In genomic region chr13:50015263-50015662, GRCh38 we compare ENCODE assay signal across 10 cellular contexts. TPM values are rescaled to one million over a fixed set of nuclear protein-coding genes. Genes with fewer than 3 reads are reported as not detected.
DNase-seq lines count a peak whose midpoint lies in the region; TF ChIP-seq lines count a peak whose summit lies in the region.
"Had no signal": no experiment of that assay in that cellular context is flagged by ENCODE, and none has a peak within 500 bp of the region (broad histone marks: within the 10 kb centered on the region; RNA-seq: fewer than 3 reads in every experiment).

Gene KCNRG (plus strand): TSS chr13:50015444. CDS start chr13:50015494, 50 bp downstream.

- no peak for DNase-seq in CD4-positive, alpha-beta memory T cell
- DNase-seq in OCI-LY7 (ENCODE audit: low spot score) (no peak), fibroblast of gingiva (ENCODE audit: low read depth) (peak; percentile 36), nephron progenitor cell (no peak), SHP77 (lab: John Stamatoyannopoulos, UW) (no peak), NCI-H345 treated with DMSO at 0.1 percent for 48 hours (lab: John Stamatoyannopoulos, UW; ENCODE audit: unreplicated experiment) (no peak)
- no peak for DNase-seq in activated CD4-positive, CD25-positive, alpha-beta regulatory T cell treated with anti-CD3 and anti-CD28 coated beads, Interleukin-2, amount 50 U/mL, for 72 hours
- DNase-seq in stimulated activated CD4-positive, alpha-beta T cell treated with anti-CD3 and anti-CD28 coated beads, Interleukin-12 subunit alpha, Interleukin-12 subunit beta, amount 100 ng/mL, for 4 hours = no peak
- DNase-seq: brain microvascular endothelial cell, DMS 273 treated with DMSO at 0.1 percent for 48 hours had no signal

- no peak within 1 kb of the TSS for H3K4me2 ChIP-seq in OCI-LY7 (ENCODE audit: low read length)

- POLR2A ChIA-PET in CD4-positive, alpha-beta memory T cell (lab: Charles Lee; ENCODE audit: partially characterized antibody) = interaction anchor here (1.0 to 2.2 kb wide), 2 partner anchors 16 to 18 kb away, joined by 3 to 9 read pairs; partner anchors contain the start of gene TRIM13
- POLR2A ChIA-PET in OCI-LY7 (lab: Charles Lee) = no interaction called here

- no peaks in the 10 kb centered on the region for H3K9me3 ChIP-seq in CD4-positive, alpha-beta memory T cell (ENCODE audit: control insufficient read depth in 1 of 2, low read length in 2 of 2)
- no peaks in the 10 kb centered on the region for H3K9me3 ChIP-seq in OCI-LY7 (ENCODE audit: low read length)

- peak within 1 kb of the TSS in 6 of 7 donors; percentile 5 to 80 (median 48) for H3K27ac Mint-ChIP-seq in CD4-positive, alpha-beta memory T cell
- H3K27ac Mint-ChIP-seq in nephron progenitor cell = peak within 1 kb of the TSS; percentile 96

- H3K4me3 Mint-ChIP-seq in CD4-positive, alpha-beta memory T cell = no peak within 1 kb of the TSS
- H3K4me3 Mint-ChIP-seq in nephron progenitor cell = no peak within 1 kb of the TSS

- H3K4me3 ChIP-seq in CD4-positive, alpha-beta memory T cell (ENCODE audit: low read length in 2 of 2) = no peak within 1 kb of the TSS
- H3K4me3 ChIP-seq in OCI-LY7 (ENCODE audit: low read depth, low read length, poor library complexity, severe bottlenecking) = no peak within 1 kb of the TSS

- H3K27me3 Mint-ChIP-seq in CD4-positive, alpha-beta memory T cell = no peaks in the 10 kb centered on the region
- H3K27me3 Mint-ChIP-seq in nephron progenitor cell (ENCODE audit: low read depth, poor library complexity) = no peaks in the 10 kb centered on the region

- no peaks in the 10 kb centered on the region; the same call in 1 of the 2 replicates for H3K79me2 ChIP-seq in OCI-LY7 (ENCODE audit: insufficient read depth, low read depth, low read length)

- no peaks in the 10 kb centered on the region for H3K9me3 Mint-ChIP-seq in CD4-positive, alpha-beta memory T cell
- H3K9me3 Mint-ChIP-seq in nephron progenitor cell = no peaks in the 10 kb centered on the region

- no peaks in the 10 kb centered on the region for H4K20me1 ChIP-seq in OCI-LY7 (ENCODE audit: insufficient read depth, low read length)

- H3K27ac ChIP-seq in CD4-positive, alpha-beta memory T cell (ENCODE audit: low read depth, low read length) = no peak within 1 kb of the TSS
- H3K27ac ChIP-seq in OCI-LY7 (ENCODE audit: low read depth, low read length, poor library complexity, severe bottlenecking) = no peak within 1 kb of the TSS
- H3K27ac ChIP-seq: brain microvascular endothelial cell had no signal

- H3K4me1 Mint-ChIP-seq in CD4-positive, alpha-beta memory T cell = peaks cover 33 to 52% (median 45%) of the 10 kb centered on the region in 4 donors
- peaks cover 25% of the 10 kb centered on the region for H3K4me1 Mint-ChIP-seq in nephron progenitor cell

- intact Hi-C loops in CD4-positive, alpha-beta memory T cell (cut with micrococcal nuclease) = no loop called here
- intact Hi-C loops in OCI-LY7 (cut with micrococcal nuclease; ENCODE audit: unreplicated experiment) = no loop called here

- CTCF ChIA-PET in CD4-positive, alpha-beta memory T cell (lab: Charles Lee; ENCODE audit: partially characterized antibody) = interaction anchor here (1.4 kb wide), 1 partner anchor 18 kb away, joined by 8 read pairs; the partner anchor contains the start of gene TRIM13
- CTCF ChIA-PET in OCI-LY7 (lab: Charles Lee; ENCODE audit: unreplicated experiment) = no interaction called here

- no peak within 1 kb of the TSS for H2AFZ ChIP-seq in OCI-LY7 (ENCODE audit: low read length)

- BruUV-seq in OCI-LY7 (replicated peaks; lab: Mats Ljungman, UMichigan) = TSS peak; percentile 1

- H3K36me3 ChIP-seq in CD4-positive, alpha-beta memory T cell (ENCODE audit: insufficient read depth, low read length) = peaks cover 8% of the 10 kb centered on the region
- H3K36me3 ChIP-seq in OCI-LY7 (ENCODE audit: insufficient read depth, low read length) = peaks cover 89% of the 10 kb centered on the region

- H3K36me3 Mint-ChIP-seq in CD4-positive, alpha-beta memory T cell = peaks cover 57 to 64% of the 10 kb centered on the region in 2 donors
- H3K36me3 Mint-ChIP-seq in nephron progenitor cell (ENCODE audit: low read depth) = peaks cover 85% of the 10 kb centered on the region

- TF ChIP-seq CTCF in OCI-LY7 (conservative IDR thresholded peaks at IDR 0.05; ENCODE audit: low read length) = no peak
- TF ChIP-seq CTCF in nephron progenitor cell (IDR thresholded peaks at IDR 0.05) = no peak

- no peaks in the 10 kb centered on the region for H3K27me3 ChIP-seq in CD4-positive, alpha-beta memory T cell (ENCODE audit: insufficient read depth, low read length)
- H3K27me3 ChIP-seq: brain microvascular endothelial cell had no signal

- H3K4me1 ChIP-seq in CD4-positive, alpha-beta memory T cell (ENCODE audit: insufficient read depth, low read length) = peaks cover 12% of the 10 kb centered on the region
- H3K4me1 ChIP-seq in OCI-LY7 (ENCODE audit: insufficient read depth, low read length, poor library complexity, severe bottlenecking) = no peaks in the 10 kb centered on the region

- no peaks in the 10 kb centered on the region for H3K9me2 ChIP-seq in OCI-LY7 (ENCODE audit: insufficient read depth, low read length)

RNA-seq across cellular contexts. Expression of gene KCNRG, which starts in this region (rescaled TPM):
- total RNA-seq in CD4-positive, alpha-beta memory T cell = under 1 TPM; 0.64 to 0.83 TPM
- under 1 TPM in 1 of 2 donors, not detected in 1; 0.70 TPM for polyA plus RNA-seq in CD4-positive, alpha-beta memory T cell
- total RNA-seq in OCI-LY7 (2014; rRNA removed; shearing (Covaris generic)) = 0.28 TPM in 1 of 2 replicates, not detected in the other
- total RNA-seq in OCI-LY7 (2022) = not detected in 2 replicates
